In the genomic region with DNA sequence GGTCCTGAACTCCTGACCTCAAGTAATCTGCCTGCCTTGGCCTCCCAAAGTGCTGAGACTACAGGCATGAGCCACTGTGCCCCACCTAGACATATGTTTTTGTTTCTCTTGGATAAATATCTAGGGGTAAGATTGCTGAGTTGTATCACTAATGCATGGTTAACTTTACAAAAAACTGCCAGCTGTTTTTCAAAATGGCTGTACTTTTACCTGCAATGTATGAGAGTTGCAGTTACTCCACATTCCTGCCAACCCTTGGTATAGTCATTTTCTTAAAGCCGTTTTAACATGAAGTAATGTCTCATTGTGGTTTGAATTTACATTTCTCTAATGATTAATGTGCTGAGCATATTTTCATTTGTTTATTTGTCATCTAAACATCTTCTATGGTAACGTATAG, we compare ENCODE assay signal across 16 cellular contexts.
DNase-seq lines count a peak whose midpoint lies in the region; ATAC-seq and TF ChIP-seq lines count a peak whose summit lies in the region.
"Had no signal": no experiment of that assay in that cellular context is flagged by ENCODE, and none has a peak within 500 bp of the region (broad histone marks: within the 10 kb centered on the region; RNA-seq: fewer than 3 reads in every experiment).

No MANE protein-coding gene starts in this region.

- H3K4me2 ChIP-seq in trophoblast cell (ENCODE audit: low read length) = no peak overlapping the region

- H3K23ac ChIP-seq in trophoblast cell (ENCODE audit: low read length) = no peak overlapping the region

- H3K4me3 ChIP-seq in psoas muscle = no peak overlapping the region
- no peak overlapping the region for H3K4me3 ChIP-seq in trophoblast cell (ENCODE audit: low read depth, low read length)

- H2BK12ac ChIP-seq in trophoblast cell (ENCODE audit: low read length) = no peak overlapping the region

- no peaks in the 10 kb centered on the region for H3K27me3 Mint-ChIP-seq in CD4-positive, alpha-beta T cell
- H3K27me3 Mint-ChIP-seq in HFFc6 (ENCODE audit: insufficient read depth) (peaks cover 4% of the 10 kb centered on the region), chondrocyte (ENCODE audit: low read depth) (no peaks in the 10 kb centered on the region)

- peak; percentile 65 to 86 for ATAC-seq in activated CD4-positive, CD25-positive, alpha-beta regulatory T cell treated with anti-CD3 and anti-CD28 coated beads, Interleukin-2, amount 50 U/mL, for 24 hours
- ATAC-seq in CD4-positive, alpha-beta T cell (ENCODE audit: poor library complexity) = no peak
- ATAC-seq in psoas muscle (no peak), GM18502 (IDR thresholded peaks at IDR 0.05; ENCODE audit: poor library complexity, unreplicated experiment) (no peak)

- no peaks in the 10 kb centered on the region for H3K79me2 ChIP-seq in trophoblast cell (ENCODE audit: control insufficient read depth, insufficient read depth, low read length, poor library complexity)

- no peak overlapping the region for H3K4ac ChIP-seq in trophoblast cell (ENCODE audit: low read depth, low read length)

- no peak overlapping the region for H3K9ac ChIP-seq in trophoblast cell (ENCODE audit: low read length)

- no peak overlapping the region for H3K4me3 Mint-ChIP-seq in CD4-positive, alpha-beta T cell
- no peak overlapping the region for H3K4me3 Mint-ChIP-seq in HFFc6
- H3K4me3 Mint-ChIP-seq in chondrocyte (ENCODE audit: unreplicated experiment) = no peak overlapping the region

- no peaks in the 10 kb centered on the region for H3K27me3 ChIP-seq in CD4-positive, alpha-beta T cell (ENCODE audit: control insufficient read depth, insufficient read depth, low read length)
- H3K27me3 ChIP-seq in psoas muscle (ENCODE audit: insufficient read depth in 3 of 3, low read length in 2 of 3) (no peaks in the 10 kb centered on the region), trophoblast cell (ENCODE audit: insufficient read depth, low read length) (no peaks in the 10 kb centered on the region)
- H3K27me3 ChIP-seq: BE2C had no signal

- H4K8ac ChIP-seq in trophoblast cell (ENCODE audit: low read depth, low read length) = no peak overlapping the region

- no peak overlapping the region for H3K18ac ChIP-seq in trophoblast cell (ENCODE audit: low read length)

- H2BK5ac ChIP-seq in trophoblast cell (ENCODE audit: low read depth, low read length, poor library complexity) = no peak overlapping the region

- H3K36me3 ChIP-seq in psoas muscle (ENCODE audit: insufficient read depth in 1 of 2, low read depth in 1 of 2) (peaks cover 0 to 18% of the 10 kb centered on the region in 2 donors), trophoblast cell (ENCODE audit: control insufficient read depth in 1 of 2, insufficient read depth in 2 of 2, low read length in 2 of 2) (peaks cover 0 to 3% of the 10 kb centered on the region in 2 experiments)
- H3K36me3 ChIP-seq: BE2C had no signal

- POLR2A ChIA-PET in CD4-positive, alpha-beta T cell (lab: Charles Lee) = no interaction called here

- no peak for TF ChIP-seq CTCF in CD4-positive, alpha-beta T cell (IDR thresholded peaks at IDR 0.05)
- TF ChIP-seq CTCF in HFFc6 (IDR thresholded peaks at IDR 0.05) = no peak
- no peak for TF ChIP-seq CTCF in chondrocyte (IDR thresholded peaks at IDR 0.05)
- TF ChIP-seq CTCF in psoas muscle (IDR thresholded peaks at IDR 0.05) = no peak

- H3K4me1 Mint-ChIP-seq in CD4-positive, alpha-beta T cell (ENCODE audit: low read depth) = peaks cover 20% of the 10 kb centered on the region
- peaks cover 28% of the 10 kb centered on the region for H3K4me1 Mint-ChIP-seq in HFFc6 (ENCODE audit: low read depth)
- no peaks in the 10 kb centered on the region for H3K4me1 Mint-ChIP-seq in chondrocyte (ENCODE audit: low read depth)

- H4K12ac ChIP-seq in trophoblast cell (ENCODE audit: low read depth, low read length) = no peak overlapping the region

- H2AFZ ChIP-seq in trophoblast cell (ENCODE audit: insufficient read depth, low read length, poor library complexity) = no peak overlapping the region

- intact Hi-C loops in CD4-positive, alpha-beta T cell (cut with DNase I, micrococcal nuclease) = no loop called here
- intact Hi-C loops in psoas muscle (cut with DNase I) = no loop called here

- no peak overlapping the region for H2BK120ac ChIP-seq in trophoblast cell (ENCODE audit: insufficient read depth, low read length, poor library complexity)

- H3K9me3 Mint-ChIP-seq in CD4-positive, alpha-beta T cell = no peaks in the 10 kb centered on the region
- no peaks in the 10 kb centered on the region; the same call in 1 of the 2 replicates for H3K9me3 Mint-ChIP-seq in HFFc6
- H3K9me3 Mint-ChIP-seq in chondrocyte (ENCODE audit: low read depth) = no peaks in the 10 kb centered on the region

- no peak overlapping the region for H2AK5ac ChIP-seq in trophoblast cell (ENCODE audit: low read length)

- no peaks in the 10 kb centered on the region for H3K79me1 ChIP-seq in trophoblast cell (ENCODE audit: low read length)

- no peak overlapping the region for H3K14ac ChIP-seq in trophoblast cell (ENCODE audit: low read length)

- WGBS in psoas muscle, 3 donors = 72 to 95% (median 93%) methylated on average over 2 of the region's 2 CpGs
- WGBS in trophoblast cell (ENCODE audit: extremely low coverage, insufficient coverage, insufficient read length) = no CpG with 5 or more reads among the region's 2 CpGs

- H3K4me1 ChIP-seq in psoas muscle (no peaks in the 10 kb centered on the region), trophoblast cell (ENCODE audit: control insufficient read depth in 1 of 2, insufficient read depth in 2 of 2, low read length in 2 of 2) (no peaks in the 10 kb centered on the region)
- H3K4me1 ChIP-seq: BE2C had no signal

- H3K27ac ChIP-seq in CD4-positive, alpha-beta T cell (ENCODE audit: low read depth, low read length) = no peak overlapping the region
- no peak overlapping the region for H3K27ac ChIP-seq in psoas muscle
- H3K27ac ChIP-seq in trophoblast cell (ENCODE audit: low read depth, low read length) = no peak overlapping the region

- peaks cover 72% of the 10 kb centered on the region for H3K36me3 Mint-ChIP-seq in CD4-positive, alpha-beta T cell (ENCODE audit: low read depth)
- H3K36me3 Mint-ChIP-seq in HFFc6 (ENCODE audit: low read depth) = peaks cover 38% of the 10 kb centered on the region
- H3K36me3 Mint-ChIP-seq in chondrocyte (ENCODE audit: low read depth) = peaks cover 18% of the 10 kb centered on the region

- no peaks in the 10 kb centered on the region for H3K9me3 ChIP-seq in CD4-positive, alpha-beta T cell (ENCODE audit: control insufficient read depth, low read length)
- H3K9me3 ChIP-seq in psoas muscle (no peaks in the 10 kb centered on the region), trophoblast cell (ENCODE audit: insufficient read depth, low read depth, low read length) (no peaks in the 10 kb centered on the region)
- H3K9me3 ChIP-seq: BE2C had no signal

- H4K91ac ChIP-seq in trophoblast cell (ENCODE audit: low read depth, low read length) = no peak overlapping the region

- CTCF ChIA-PET in CD4-positive, alpha-beta T cell (lab: Charles Lee) = no interaction called here

- no peak for DNase-seq in activated CD4-positive, CD25-positive, alpha-beta regulatory T cell (lab: John Stamatoyannopoulos, UW)
- DNase-seq in CD4-positive, alpha-beta T cell = no peak
- DNase-seq in HFFc6 (no peak), chondrocyte (ENCODE audit: low spot score) (no peak), psoas muscle (no peak), trophoblast cell (no peak)
- DNase-seq: 8988T, BE2C, MV-4-11, NCI-H1417, NCI-H1930, NCI-H748 treated with DMSO at 0.1 percent for 48 hours, OCI-M1, SHP77 treated with DMSO at 0.1 percent for 48 hours had no signal

- peak overlapping the region; percentile 47 for H3K27ac Mint-ChIP-seq in CD4-positive, alpha-beta T cell
- H3K27ac Mint-ChIP-seq in HFFc6 (peak overlapping the region; percentile 48; the same call in 1 of the 2 replicates), chondrocyte (ENCODE audit: unreplicated experiment) (peak overlapping the region; percentile 63)

Comparison
In these comparisons a context has a peak if more than half of its experiments do, and no peak if none do; other contexts are left out.
1. ATAC-seq: peak in activated CD4-positive, CD25-positive, alpha-beta regulatory T cell treated with anti-CD3 and anti-CD28 coated beads, Interleukin-2, amount 50 U/mL, for 24 hours (2 of 2); none in CD4-positive, alpha-beta T cell (single experiment), psoas muscle (0 of 4) and GM18502 (single experiment).
2. Peak in every context shown above with its lines, with median percentiles within 50 percentile points of each other: H3K27ac Mint-ChIP-seq.